Comparison of ENCODE assay signal across 9 cellular contexts in the genomic region with DNA sequence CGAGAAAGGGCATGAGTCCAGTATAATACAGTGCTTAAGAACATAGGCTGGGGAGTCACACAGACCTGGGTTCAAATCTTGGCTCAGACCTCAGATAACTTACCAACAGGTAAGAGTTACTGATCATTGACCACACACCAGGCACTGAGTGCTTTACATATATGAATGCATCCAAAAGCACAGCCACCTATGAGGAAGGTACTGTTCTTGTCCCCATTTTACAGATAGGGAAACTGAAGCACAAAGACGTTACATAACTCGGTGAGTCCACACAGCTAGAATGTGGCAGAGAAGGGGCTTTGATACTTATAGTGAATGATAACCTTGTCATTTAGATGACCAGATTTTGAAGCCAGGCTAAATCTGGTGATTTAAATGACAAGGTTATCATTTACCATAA. TPM values are rescaled to one million over a fixed set of nuclear protein-coding genes. Genes with fewer than 3 reads are reported as not detected.
"Had no signal": no experiment of that assay in that cellular context is flagged by ENCODE, and none has a peak within 500 bp of the region (broad histone marks: within the 10 kb centered on the region; RNA-seq: fewer than 3 reads in every experiment).

No MANE protein-coding gene starts in this region.

- DNase-seq: H9, HCEC 1CT, IMR-90, KBM-7 had no signal

- H3K4me2 ChIP-seq: GM23338 had no signal

- FAIRE-seq: H1, H54 had no signal

- H3K27ac ChIP-seq: HL-60 had no signal

- H2AFZ ChIP-seq: GM23338 had no signal

- H3K4me3 ChIP-seq: GM23338 had no signal

RNA-seq across cellular contexts. Expression of gene FAIM2, which starts 27.6 kb away (rescaled TPM):
- total RNA-seq: HT1080 had no signal
